ENCODE assay signal across 18 cellular contexts in the genomic region with DNA sequence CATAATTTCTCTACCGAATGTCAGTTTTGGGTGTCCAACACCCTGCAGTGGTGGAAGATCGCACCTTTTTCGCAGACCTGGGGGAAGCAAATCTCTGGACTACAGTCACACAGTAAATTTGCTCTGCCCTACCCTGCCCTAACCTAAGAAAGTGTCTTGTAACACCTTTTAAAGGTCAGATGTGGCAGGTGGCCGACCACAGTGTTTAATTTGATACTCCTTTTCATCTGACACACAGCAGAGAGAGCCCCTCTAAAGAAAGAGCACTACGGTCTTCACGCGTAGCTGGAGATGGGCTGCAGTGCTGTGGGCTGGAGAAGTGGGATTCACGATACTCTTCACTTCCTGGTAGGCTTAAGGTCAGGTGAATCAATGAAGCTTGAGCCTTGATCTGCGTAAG.
"Had no signal": no experiment of that assay in that cellular context is flagged by ENCODE, and none has a peak within 500 bp of the region (broad histone marks: within the 10 kb centered on the region; RNA-seq: fewer than 3 reads in every experiment).

No MANE protein-coding gene starts in this region.

- H3K4me1 ChIP-seq: foreskin keratinocyte, left lung, lower lobe of right lung, psoas muscle, tibial nerve, upper lobe of right lung, vagina had no signal

- H3K9me3 Mint-ChIP-seq: dendritic cell treated with granulocyte-macrophage colony-stimulating factor and Interleukin-4, amounts not matched to agents 40 ng/mL and 50 ng/mL, for 4 days; memory B cell; mesothelial cell of epicardium; nephron had no signal

- H3K4me3 ChIP-seq: left lung, lower lobe of right lung, psoas muscle, tibial nerve, upper lobe of right lung, vagina had no signal

- H3K27ac Mint-ChIP-seq: dendritic cell treated with granulocyte-macrophage colony-stimulating factor and Interleukin-4, amounts not matched to agents 40 ng/mL and 50 ng/mL, for 4 days; memory B cell; mesothelial cell of epicardium; nephron had no signal

- ATAC-seq: foreskin keratinocyte, left lung, lower lobe of right lung, psoas muscle, sciatic nerve, upper lobe of right lung had no signal

- H3K4me1 Mint-ChIP-seq: nephron had no signal

- H3K36me3 Mint-ChIP-seq: memory B cell, mesothelial cell of epicardium had no signal

- H3K27me3 ChIP-seq: foreskin keratinocyte, left lung, tibial nerve, upper lobe of right lung, vagina had no signal

- H3K27ac ChIP-seq: foreskin keratinocyte, left lung, lower lobe of right lung, psoas muscle, tibial nerve, upper lobe of right lung, vagina had no signal

- DNase-seq: erythroblast; foreskin keratinocyte; kidney glomerular epithelial cell; left lung; lower lobe of right lung; psoas muscle; retina; stimulated activated CD4-positive, alpha-beta T cell treated with anti-CD3 and anti-CD28 coated beads, Interleukin-2, amount 100 ng/mL, for 24 hours; stimulated activated CD4-positive, alpha-beta T cell treated with anti-CD3 and anti-CD28 coated beads, Interleukin-4, amount 100 ng/mL, for 4 hours; stimulated activated naive CD4-positive, alpha-beta T cell treated with Interleukin-2 at 50 U/mL for 16 hours; upper lobe of right lung had no signal

- H3K27me3 Mint-ChIP-seq: dendritic cell treated with granulocyte-macrophage colony-stimulating factor and Interleukin-4, amounts not matched to agents 40 ng/mL and 50 ng/mL, for 4 days; memory B cell had no signal

- H3K4me3 Mint-ChIP-seq: dendritic cell treated with granulocyte-macrophage colony-stimulating factor and Interleukin-4, amounts not matched to agents 40 ng/mL and 50 ng/mL, for 4 days; memory B cell; mesothelial cell of epicardium; nephron had no signal

- H3K9me3 ChIP-seq: left lung, lower lobe of right lung, psoas muscle, tibial nerve, upper lobe of right lung, vagina had no signal
